In genomic region chr18:26566874-26567273, GRCh38 we compare ENCODE assay signal across 18 cellular contexts.
"Had no signal": no experiment of that assay in that cellular context is flagged by ENCODE, and none has a peak within 500 bp of the region (broad histone marks: within the 10 kb centered on the region; RNA-seq: fewer than 3 reads in every experiment).

No MANE protein-coding gene starts in this region.

- H3K9me3 Mint-ChIP-seq: activated T-helper 1 cell treated with anti-CD3 and anti-CD28 coated beads, Interleukin-12 subunit alpha, Interleukin-12 subunit beta, Interleukin-2, Interleukin-4 antibody, amounts not matched to agents 30 ng/mL and 10 ng/mL and 1 ng/mL, durations not matched to agents 14 hours and 24 hours and 36 hours had no signal

- H3K27me3 ChIP-seq: uterus had no signal

- H3K9me3 ChIP-seq: lower lobe of right lung, uterus had no signal

- H3K4me1 Mint-ChIP-seq: immature natural killer cell; stimulated activated naive CD8-positive, alpha-beta T cell treated with anti-CD3 and anti-CD28 coated beads, Interleukin-15, amount 100 ng/mL, for 72 hours had no signal

- H3K27ac Mint-ChIP-seq: activated CD8-positive, alpha-beta T cell treated with anti-CD3 and anti-CD28 coated beads, Interleukin-2, amount 10 ng/mL, durations not matched to agents 7 days and 5 days; activated T-helper 1 cell treated with anti-CD3 and anti-CD28 coated beads, Interleukin-12 subunit alpha, Interleukin-12 subunit beta, Interleukin-2, Interleukin-4 antibody, amounts not matched to agents 30 ng/mL and 10 ng/mL and 1 ng/mL, durations not matched to agents 14 hours and 24 hours and 36 hours; immature natural killer cell had no signal

- H3K27ac ChIP-seq: coronary artery, lower lobe of right lung, parathyroid adenoma, uterus had no signal

- H3K4me3 ChIP-seq: coronary artery, lower lobe of right lung, uterus had no signal

- H3K4me1 ChIP-seq: lower lobe of right lung, parathyroid adenoma, uterus had no signal

- DNase-seq: activated CD4-positive, alpha-beta T cell treated with anti-CD3 and anti-CD28 coated beads for 48 hours; activated CD8-positive, alpha-beta T cell treated with anti-CD3 and anti-CD28 coated beads, Interleukin-2, amount 10 ng/mL, durations not matched to agents 7 days and 5 days; activated naive CD4-positive, alpha-beta T cell; effector CD8-positive, alpha-beta T cell; erythroblast; hippocampal formation; immature natural killer cell; left cardiac atrium; lower lobe of right lung; midbrain; retina; stimulated activated CD4-positive, alpha-beta T cell treated with anti-CD3 and anti-CD28 coated beads, Interleukin-15, amount 100 ng/mL, for 24 hours; stimulated activated CD4-positive, alpha-beta T cell treated with anti-CD3 and anti-CD28 coated beads, Interleukin-4, amount 100 ng/mL, for 24 hours; stimulated activated naive CD8-positive, alpha-beta T cell treated with anti-CD3 and anti-CD28 coated beads, Interleukin-15, amount 100 ng/mL, for 72 hours; uterus had no signal

- ATAC-seq: activated CD8-positive, alpha-beta T cell treated with anti-CD3 and anti-CD28 coated beads, Interleukin-2, amount 10 ng/mL, durations not matched to agents 7 days and 5 days; left cardiac atrium; lower lobe of right lung; stimulated activated naive CD8-positive, alpha-beta T cell treated with anti-CD3 and anti-CD28 coated beads, Interleukin-15, amount 100 ng/mL, for 72 hours had no signal

- H3K36me3 ChIP-seq: lower lobe of right lung, uterus had no signal

- H3K36me3 Mint-ChIP-seq: immature natural killer cell had no signal

- H3K4me3 Mint-ChIP-seq: activated CD8-positive, alpha-beta T cell treated with anti-CD3 and anti-CD28 coated beads, Interleukin-2, amount 10 ng/mL, durations not matched to agents 7 days and 5 days; activated T-helper 1 cell treated with anti-CD3 and anti-CD28 coated beads, Interleukin-12 subunit alpha, Interleukin-12 subunit beta, Interleukin-2, Interleukin-4 antibody, amounts not matched to agents 30 ng/mL and 10 ng/mL and 1 ng/mL, durations not matched to agents 14 hours and 24 hours and 36 hours; immature natural killer cell; stimulated activated naive CD8-positive, alpha-beta T cell treated with anti-CD3 and anti-CD28 coated beads, Interleukin-15, amount 100 ng/mL, for 72 hours had no signal
